ENCODE assay signal across 8 cellular contexts in the genomic region with DNA sequence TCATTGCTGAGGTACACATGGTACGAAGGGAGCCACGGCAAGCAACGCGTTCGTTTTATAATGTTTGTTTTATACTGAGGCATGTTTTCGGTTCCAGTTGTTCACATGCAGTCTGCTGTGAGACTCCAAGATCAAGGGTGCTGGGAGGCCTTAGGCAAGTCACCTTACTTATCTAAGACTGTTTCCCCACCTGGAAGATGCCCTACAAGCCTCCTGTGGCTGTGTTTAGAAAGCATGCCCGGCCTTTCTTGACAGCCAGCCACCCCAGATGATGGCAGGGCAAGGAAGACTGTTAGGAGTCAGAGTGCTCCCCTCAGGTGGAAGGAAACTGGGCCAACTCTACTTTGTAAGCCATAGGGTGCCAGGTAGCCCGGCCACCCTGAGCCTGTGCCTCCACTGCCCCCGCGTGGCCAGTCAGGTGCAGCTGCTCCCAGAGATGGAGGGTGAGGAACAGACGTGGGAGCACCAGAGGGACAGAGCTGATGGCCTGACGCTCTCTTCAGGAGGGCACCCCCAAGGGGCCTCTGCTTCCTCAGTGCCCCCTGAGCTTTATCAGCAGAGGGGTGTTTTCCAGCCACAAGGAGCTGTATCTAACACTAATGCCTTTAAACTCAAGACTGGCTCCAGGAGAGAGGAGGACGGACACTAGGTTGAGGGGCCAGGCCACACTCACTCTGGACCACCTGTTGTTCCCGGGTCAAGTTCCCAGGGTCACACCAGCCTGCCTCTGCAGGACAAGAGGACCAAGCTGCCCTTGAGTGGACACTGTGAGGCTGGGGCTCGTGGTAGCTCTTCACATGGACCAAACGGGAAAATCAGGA. TPM values are rescaled to one million over a fixed set of nuclear protein-coding genes. Genes with fewer than 3 reads are reported as not detected.
DNase-seq lines count a peak whose midpoint lies in the region; ATAC-seq and TF ChIP-seq lines count a peak whose summit lies in the region.

No MANE protein-coding gene starts in this region.

- TF ChIP-seq CTCF in HEK293 (tag by site-specific recombination; IDR thresholded peaks at IDR 0.05): peak; percentile 88
- peak; percentile 58 to 97 (median 86) for TF ChIP-seq CTCF in Peyer's patch (IDR thresholded peaks at IDR 0.05)
- peak; percentile 96 for TF ChIP-seq CTCF in foreskin keratinocyte (conservative IDR thresholded peaks at IDR 0.05)

- CTCF ChIA-PET in HEK293 (lab: Yijun Ruan, JAX): interaction anchor here (0.5 to 7.9 kb wide), 14 partner anchors 13 to 205 kb away, joined by 3 to 84 read pairs (median 4); a partner anchor contains a TSS

- POLR2A ChIA-PET in HEK293 (lab: Yijun Ruan, JAX): interaction anchor here (1.1 to 2.0 kb wide), 3 partner anchors 17 to 102 kb away, joined by 3 to 7 read pairs (median 5); a partner anchor contains a TSS

- H3K27ac ChIP-seq in HEK293 (ENCODE audit: extremely low read depth, low read depth, low read length): no peak overlapping the region
- peak overlapping the region; percentile 2 to 86 (median 49) for H3K27ac ChIP-seq in Peyer's patch
- no peak overlapping the region for H3K27ac ChIP-seq in foreskin keratinocyte

- H3K9me3 ChIP-seq in HEK293 (ENCODE audit: control insufficient read depth, insufficient read depth, low read depth, low read length) (no peaks in the 10 kb centered on the region), Peyer's patch (no peaks in the 10 kb centered on the region)

- DNase-seq in C1 segment of cervical spinal cord (lab: John Stamatoyannopoulos, UW): peak in 10 of 14 donors; percentile 12 to 84 (median 34)
- DNase-seq in Peyer's patch: peak; percentile 81 to 92 (median 89)
- DNase-seq in activated T-helper 9 cell treated with anti-CD3 and anti-CD28 coated beads, Interleukin-2, amount 50 U/mL, for 16 hours (ENCODE audit: low read depth): peak; percentile 56
- DNase-seq in foreskin keratinocyte: peak in 1 of 2 donors; percentile 53
- peak; percentile 51 to 94 (median 68) for DNase-seq in posterior cingulate gyrus

- TF ChIP-seq POLR2A in Peyer's patch (IDR thresholded peaks at IDR 0.05): peak in 1 of 2 donors; percentile 11

- H3K4me3 ChIP-seq in HEK293 (ENCODE audit: low read depth, low read length) (no peak overlapping the region), Peyer's patch (no peak overlapping the region)

- ATAC-seq in foreskin keratinocyte: peak; percentile 81
- no peak for ATAC-seq in HG03342 (IDR thresholded peaks at IDR 0.05; ENCODE audit: unreplicated experiment)
- no peak for ATAC-seq in GM18870 (IDR thresholded peaks at IDR 0.05; ENCODE audit: unreplicated experiment)

- no peaks in the 10 kb centered on the region for H3K27me3 ChIP-seq in Peyer's patch
- no peaks in the 10 kb centered on the region for H3K27me3 ChIP-seq in foreskin keratinocyte

- H3K4me1 ChIP-seq in HEK293 (ENCODE audit: control insufficient read depth, insufficient read depth, low read length) (no peaks in the 10 kb centered on the region), Peyer's patch (peaks cover 3 to 75% (median 6%) of the 10 kb centered on the region in 4 donors), foreskin keratinocyte (no peaks in the 10 kb centered on the region)

- intact Hi-C loops in posterior cingulate gyrus (cut with DNase I): loop anchor here (1.0 kb wide), 1 partner anchor 26 kb away; no protein-coding TSS in a partner anchor

- H3K36me3 ChIP-seq in HEK293 (ENCODE audit: control insufficient read depth in 2 of 2, insufficient read depth in 1 of 2, low read length in 2 of 2) (peaks cover 3 to 72% of the 10 kb centered on the region in 2 experiments; a peak in 2 of 3 replicates), Peyer's patch (peaks cover 0 to 61% (median 0%) of the 10 kb centered on the region in 3 donors)

TF ChIP-seq in HEK293, 187 proteins besides CTCF, POLR2A, EP300 and RAD21:
- no peak for TF ChIP-seq ZNF529 (tag by site-specific recombination; IDR thresholded peaks at IDR 0.05; ENCODE audit: insufficient replicate concordance)
- peak; percentile 90 for TF ChIP-seq SCRT2 (tag by site-specific recombination; IDR thresholded peaks at IDR 0.05)
- 0 out of 2 replicates have a peak, but pooled peaks have one; percentile 21 for TF ChIP-seq ZEB2 (tag by site-specific recombination; IDR thresholded peaks at IDR 0.05)
- no peak for TF ChIP-seq FEZF1 (tag by site-specific recombination; IDR thresholded peaks at IDR 0.05)
- no peak for TF ChIP-seq ZBTB48 (tag by site-specific recombination; IDR thresholded peaks at IDR 0.05)
- TF ChIP-seq ZNF707 (tag by site-specific recombination; IDR thresholded peaks at IDR 0.05): no peak
- no peak for TF ChIP-seq ZNF121 (tag by site-specific recombination; IDR thresholded peaks at IDR 0.05)
- TF ChIP-seq ZNF394 (tag by site-specific recombination; IDR thresholded peaks at IDR 0.05; ENCODE audit: borderline replicate concordance): peak; percentile 21; the same call in 1 of the 2 replicates
- no peak for TF ChIP-seq ZBTB17 (tag by site-specific recombination; IDR thresholded peaks at IDR 0.05)
- no peak for TF ChIP-seq ZNF133 (tag by site-specific recombination; IDR thresholded peaks at IDR 0.05)
- TF ChIP-seq SCRT1 (tag by site-specific recombination; IDR thresholded peaks at IDR 0.05; ENCODE audit: borderline replicate concordance): peak; percentile 84; the same call in 1 of the 2 replicates
- TF ChIP-seq ZNF654 (tag by site-specific recombination; IDR thresholded peaks at IDR 0.05; ENCODE audit: low read depth): peak; percentile 65
TF ChIP-seq in HEK293: peak in this region for 5.

RNA-seq across cellular contexts. Expression of a gene that starts 5.4 kb away (rescaled TPM):
- 10 to 100 TPM; 23.1 to 85.0 (median 37.4) TPM for total RNA-seq in Peyer's patch
- 29.3 and 34.2 TPM in 2 replicates for total RNA-seq in foreskin keratinocyte
- polyA plus RNA-seq in foreskin keratinocyte: 32.4 and 35.0 TPM in 2 replicates

RNA-seq across cellular contexts. Expression of a gene that starts 22.3 kb away (rescaled TPM):
- total RNA-seq in Peyer's patch (100 to 1,000 TPM; 121 to 600 (median 488) TPM), foreskin keratinocyte (53.8 and 73.9 TPM in 2 replicates)
- 67.8 and 95.0 TPM in 2 replicates for polyA plus RNA-seq in foreskin keratinocyte

RNA-seq across cellular contexts. Expression of a gene that starts 33.7 kb away (rescaled TPM):
- 10 to 100 TPM in 1 of 4 donors, 1 to 10 TPM in 3; 1.1 to 35.5 (median 4.4) TPM for total RNA-seq in Peyer's patch
- not detected in 2 replicates for total RNA-seq in foreskin keratinocyte
- polyA plus RNA-seq in foreskin keratinocyte: not detected in 2 replicates

RNA-seq across cellular contexts. Expression of a gene that starts 58.0 kb away (rescaled TPM):
- 1 to 10 TPM in 2 of 4 donors, not detected in 2; 1.1 to 1.7 TPM for total RNA-seq in Peyer's patch
- not detected in 2 replicates for total RNA-seq in foreskin keratinocyte
- polyA plus RNA-seq in foreskin keratinocyte: not detected in 2 replicates

Comparison
In these comparisons a context has a peak if more than half of its experiments do, and no peak if none do; other contexts are left out.
1. H3K27ac ChIP-seq: peak in Peyer's patch (4 of 4); none in HEK293 (single experiment) and foreskin keratinocyte (single experiment).
2. Peak in every context shown above with its lines, with median percentiles within 50 percentile points of each other: CTCF ChIP-seq.